In genomic region chr9:134698587-134699342, GRCh38 we compare ENCODE assay signal across 8 cellular contexts. TPM values are rescaled to one million over a fixed set of nuclear protein-coding genes. Genes with fewer than 3 reads are reported as not detected.
A peak's percentile ranks its signal among the peaks of the same experiment; 100 is the strongest.
DNase-seq lines count a peak whose midpoint lies in the region; ATAC-seq and TF ChIP-seq lines count a peak whose summit lies in the region.

No MANE protein-coding gene starts in this region.

- peaks cover 10% of the 10 kb centered on the region for H3K4me1 ChIP-seq in suprapubic skin

- peaks cover 8% of the 10 kb centered on the region for H3K27me3 ChIP-seq in suprapubic skin

- H3K36me3 ChIP-seq in suprapubic skin: no peaks in the 10 kb centered on the region

- H3K27ac ChIP-seq in suprapubic skin: no peak overlapping the region

- no peaks in the 10 kb centered on the region for H3K9me3 ChIP-seq in suprapubic skin

- peak; percentile 57 for ATAC-seq in esophagus mucosa

- H3K4me3 ChIP-seq in suprapubic skin: no peak overlapping the region

- TF ChIP-seq POLR2A in suprapubic skin (IDR thresholded peaks at IDR 0.05): no peak

- WGBS in suprapubic skin: 68% methylated on average over 9 of the region's 19 CpGs

- peak; percentile 15 for DNase-seq in SIG-M5 treated with dmso at 0.1 percent for 504 hours (lab: John Stamatoyannopoulos, UW; ENCODE audit: unreplicated experiment)
- no peak for DNase-seq in SIG-M5 (lab: John Stamatoyannopoulos, UW)
- peak; percentile 48 for DNase-seq in NCI-H2171 (lab: John Stamatoyannopoulos, UW)
- DNase-seq in activated CD4-positive, alpha-beta T cell treated with anti-CD3 and anti-CD28 coated beads, Interleukin-2, amount 50 U/mL, for 48 hours: peak; percentile 62 to 70
- DNase-seq in mucosa of gallbladder (ENCODE audit: low spot score): peak; percentile 65
- DNase-seq in suprapubic skin (ENCODE audit: low spot score in 2 of 2): no peak
- no peak for DNase-seq in occipital lobe (lab: John Stamatoyannopoulos, UW)

- TF ChIP-seq EP300 in suprapubic skin (IDR thresholded peaks at IDR 0.05): no peak

- peak; percentile 49 to 86 for TF ChIP-seq CTCF in suprapubic skin (IDR thresholded peaks at IDR 0.05)

RNA-seq across cellular contexts. Expression of gene COL5A1, which starts 57.2 kb away (rescaled TPM):
- 3.3 TPM for total RNA-seq in esophagus mucosa
- 42.6 TPM for total RNA-seq in mucosa of gallbladder
- 10 to 100 TPM in 3 of 4 donors, 1 to 10 TPM in 1; 8.6 to 16.5 (median 15.4) TPM for total RNA-seq in suprapubic skin
- total RNA-seq in occipital lobe: 4.5 TPM

Comparison
In these comparisons a context has a peak if more than half of its experiments do, and no peak if none do; other contexts are left out.
1. DNase-seq: peak in SIG-M5 treated with dmso at 0.1 percent for 504 hours (single experiment), NCI-H2171 (single experiment), activated CD4-positive, alpha-beta T cell treated with anti-CD3 and anti-CD28 coated beads, Interleukin-2, amount 50 U/mL, for 48 hours (2 of 2) and mucosa of gallbladder (single experiment); none in SIG-M5 (single experiment), suprapubic skin (0 of 2) and occipital lobe (single experiment).